9 cellular contexts compared by ENCODE assay signal in genomic region chr21:46079357-46080170, GRCh38. TPM values are rescaled to one million over a fixed set of nuclear protein-coding genes. Genes with fewer than 3 reads are reported as not detected.
DNase-seq lines count a peak whose midpoint lies in the region; ATAC-seq and TF ChIP-seq lines count a peak whose summit lies in the region.
"Had no signal": no experiment of that assay in that cellular context is flagged by ENCODE, and none has a peak within 500 bp of the region (broad histone marks: within the 10 kb centered on the region; RNA-seq: fewer than 3 reads in every experiment).

No MANE protein-coding gene starts in this region.

- H3K36me3 Mint-ChIP-seq in activated CD4-positive, alpha-beta T cell treated with anti-CD3 and anti-CD28 coated beads, Interleukin-2, amount 10 ng/mL, durations not matched to agents 24 days and 14 days (ENCODE audit: low read depth) = no peaks in the 10 kb centered on the region
- no peaks in the 10 kb centered on the region for H3K36me3 Mint-ChIP-seq in type B pancreatic cell

- DNase-seq in activated CD4-positive, alpha-beta T cell treated with anti-CD3 and anti-CD28 coated beads for 1 hour = peak; percentile 2
- no peak for DNase-seq in activated CD4-positive, alpha-beta T cell treated with anti-CD3 and anti-CD28 coated beads, Interleukin-2, amount 10 ng/mL, durations not matched to agents 24 days and 14 days
- DNase-seq in amniotic stem cell (lab: John Stamatoyannopoulos, UW) = peak; percentile 70
- peak; percentile 69 for DNase-seq in iris pigment epithelial cell (ENCODE audit: low read depth)
- DNase-seq in type B pancreatic cell (ENCODE audit: extremely low spot score, unreplicated experiment) = peak; percentile 68
- no peak for DNase-seq in SHP77 (lab: John Stamatoyannopoulos, UW)
- DNase-seq in AML-193 (lab: John Stamatoyannopoulos, UW) = no peak

- ATAC-seq in GM19452 (IDR thresholded peaks at IDR 0.05; ENCODE audit: unreplicated experiment) = no peak

- H3K4me3 Mint-ChIP-seq in activated CD4-positive, alpha-beta T cell treated with anti-CD3 and anti-CD28 coated beads, Interleukin-2, amount 10 ng/mL, durations not matched to agents 24 days and 14 days = no peak overlapping the region
- no peak overlapping the region for H3K4me3 Mint-ChIP-seq in type B pancreatic cell

- H3K27ac Mint-ChIP-seq in activated CD4-positive, alpha-beta T cell treated with anti-CD3 and anti-CD28 coated beads, Interleukin-2, amount 10 ng/mL, durations not matched to agents 24 days and 14 days = no peak overlapping the region
- peak overlapping the region; percentile 26 for H3K27ac Mint-ChIP-seq in type B pancreatic cell

- intact Hi-C loops in activated CD4-positive, alpha-beta T cell treated with anti-CD3 and anti-CD28 coated beads, Interleukin-2, amount 10 ng/mL, durations not matched to agents 24 days and 14 days (cut with micrococcal nuclease) = no loop called here

- no peaks in the 10 kb centered on the region for H3K4me1 Mint-ChIP-seq in activated CD4-positive, alpha-beta T cell treated with anti-CD3 and anti-CD28 coated beads, Interleukin-2, amount 10 ng/mL, durations not matched to agents 24 days and 14 days
- no peaks in the 10 kb centered on the region for H3K4me1 Mint-ChIP-seq in type B pancreatic cell (ENCODE audit: unreplicated experiment)

- no peaks in the 10 kb centered on the region for H3K9me3 Mint-ChIP-seq in activated CD4-positive, alpha-beta T cell treated with anti-CD3 and anti-CD28 coated beads, Interleukin-2, amount 10 ng/mL, durations not matched to agents 24 days and 14 days
- no peaks in the 10 kb centered on the region for H3K9me3 Mint-ChIP-seq in type B pancreatic cell

- TF ChIP-seq CTCF in type B pancreatic cell (conservative IDR thresholded peaks at IDR 0.05) = no peak

- H3K27me3 Mint-ChIP-seq in activated CD4-positive, alpha-beta T cell treated with anti-CD3 and anti-CD28 coated beads, Interleukin-2, amount 10 ng/mL, durations not matched to agents 24 days and 14 days = peaks cover 13% of the 10 kb centered on the region
- peaks cover 4% of the 10 kb centered on the region for H3K27me3 Mint-ChIP-seq in type B pancreatic cell

RNA-seq across cellular contexts. Expression of gene COL6A2, which starts 18.3 kb away (rescaled TPM):
- 2.0 and 2.3 TPM in 2 replicates for total RNA-seq in activated CD4-positive, alpha-beta T cell treated with anti-CD3 and anti-CD28 coated beads, Interleukin-2, amount 10 ng/mL, durations not matched to agents 24 days and 14 days
- 23.8 and 114 TPM in 2 replicates for total RNA-seq in type B pancreatic cell (ENCODE audit: low replicate concordance)
- total RNA-seq: OCI-LY7 had no signal

Comparison
In these comparisons a context has a peak if more than half of its experiments do, and no peak if none do; other contexts are left out.
1. DNase-seq: peak in activated CD4-positive, alpha-beta T cell treated with anti-CD3 and anti-CD28 coated beads for 1 hour (single experiment), amniotic stem cell (single experiment), iris pigment epithelial cell (single experiment) and type B pancreatic cell (single experiment); none in activated CD4-positive, alpha-beta T cell treated with anti-CD3 and anti-CD28 coated beads, Interleukin-2, amount 10 ng/mL, durations not matched to agents 24 days and 14 days (single experiment), SHP77 (0 of 2) and AML-193 (0 of 2).